18 cellular contexts compared by ENCODE assay signal in the genomic region with DNA sequence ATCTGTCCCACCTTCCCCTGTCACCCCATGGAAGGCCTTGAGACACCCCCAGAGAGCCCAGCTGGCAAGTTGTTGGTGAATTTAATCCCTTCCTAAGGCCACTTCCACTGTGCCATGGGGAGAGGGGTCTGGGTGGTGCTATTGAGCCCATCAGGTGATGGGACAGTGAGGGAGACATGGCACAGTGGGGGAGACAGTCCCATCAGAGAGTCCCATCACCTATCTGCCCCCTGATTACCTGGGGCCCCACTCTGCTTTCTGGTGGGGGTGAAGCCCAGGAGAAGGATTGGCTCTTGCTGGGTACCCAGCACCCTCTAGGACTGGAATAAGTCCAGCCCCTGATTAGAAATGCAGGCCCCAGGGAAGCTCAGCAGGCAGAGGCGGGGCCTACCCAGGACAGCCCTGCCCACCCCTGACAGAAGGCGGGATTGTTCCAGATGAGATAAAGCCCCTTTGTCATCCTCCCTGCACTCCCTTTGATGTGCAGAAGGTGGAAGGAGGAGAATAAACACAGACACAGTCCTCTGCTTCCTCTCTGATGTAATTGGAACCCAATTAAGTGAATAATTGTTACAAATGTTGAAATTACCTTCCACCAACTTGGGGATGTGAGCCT. TPM values are rescaled to one million over a fixed set of nuclear protein-coding genes. Genes with fewer than 3 reads are reported as not detected.
DNase-seq lines count a peak whose midpoint lies in the region; ATAC-seq, FAIRE-seq and TF ChIP-seq lines count a peak whose summit lies in the region.
"Had no signal": no experiment of that assay in that cellular context is flagged by ENCODE, and none has a peak within 500 bp of the region (broad histone marks: within the 10 kb centered on the region; RNA-seq: fewer than 3 reads in every experiment).

No MANE protein-coding gene starts in this region.

- no peak overlapping the region for H4K5ac ChIP-seq in H1 (ENCODE audit: insufficient read length, low read depth, low read length)

- no peak overlapping the region for H3K4me3 ChIP-seq in Jurkat, Clone E6-1 (ENCODE audit: low read length)
- no peak overlapping the region for H3K4me3 ChIP-seq in H1 (ENCODE audit: extremely low read depth in 1 of 4, insufficient read depth in 2 of 4, low read depth in 3 of 4, low read length in 4 of 4)
- H3K4me3 ChIP-seq: MG63, skin epidermis, suprapubic skin had no signal

- no peaks in the 10 kb centered on the region for H4K20me1 ChIP-seq in H1 (replicated peaks in 1 of 2; ENCODE audit: control insufficient read depth in 1 of 2, insufficient read depth in 2 of 2, low read length in 2 of 2)

- H2BK12ac ChIP-seq in H1 (ENCODE audit: low read depth, low read length), result no peak overlapping the region

- TF ChIP-seq EP300 in H1 (IDR thresholded peaks at IDR 0.05; ENCODE audit: borderline replicate concordance in 1 of 2, low read depth in 2 of 2, low read length in 2 of 2), result no peak

- no peak overlapping the region for H2BK120ac ChIP-seq in H1 (replicated peaks; ENCODE audit: low read depth, low read length)

- no peak overlapping the region for H2AK5ac ChIP-seq in H1 (ENCODE audit: low read depth, low read length)

- peak overlapping the region; percentile 16 to 47; a peak in 2 of 4 replicates for H3K4me2 ChIP-seq in H1 (ENCODE audit: insufficient read depth in 1 of 2, low read depth in 2 of 2, low read length in 2 of 2)

- DNase-seq in Jurkat, Clone E6-1 (ENCODE audit: low read depth, low spot score), result peak; percentile 42
- DNase-seq in NCI-H526 (lab: John Stamatoyannopoulos, UW) (peak; percentile 28 to 74), H1 (ENCODE audit: low read depth in 1 of 2, low spot score in 2 of 2) (peak in 1 of 2 experiments; percentile 53), nucleus accumbens (lab: John Stamatoyannopoulos, UW) (peak in 47 of 56 donors; percentile 8 to 86 (median 60)), NOMO-1 treated with dmso at 0.1 percent for 144 hours (lab: John Stamatoyannopoulos, UW; ENCODE audit: unreplicated experiment) (no peak), activated gamma-delta T cell treated with Interleukin-2 at 50 U/mL for 16 hours (no peak)
- DNase-seq: activated CD4-positive, CD25-positive, alpha-beta regulatory T cell treated with anti-CD3 and anti-CD28 coated beads, Interleukin-2, amount 50 U/mL, for 72 hours; activated T-cell treated with anti-CD3 and anti-CD28 coated beads, Interleukin-2, amount 50 U/mL, for 72 hours; aorta; foreskin keratinocyte; MG63; naive thymus-derived CD4-positive, alpha-beta T cell had no signal

- no peak overlapping the region for H3K56ac ChIP-seq in H1 (replicated peaks; ENCODE audit: insufficient read length, low read depth, low read length)

- ATAC-seq in GM18867 (IDR thresholded peaks at IDR 0.05; ENCODE audit: unreplicated experiment), result no peak
- ATAC-seq in GM19397 (IDR thresholded peaks at IDR 0.05; ENCODE audit: unreplicated experiment), result no peak
- ATAC-seq: activated T-cell treated with anti-CD3 and anti-CD28 coated beads, Interleukin-2, amount 50 U/mL, for 72 hours; foreskin keratinocyte; naive thymus-derived CD4-positive, alpha-beta T cell had no signal

- no peak overlapping the region for H3K4ac ChIP-seq in H1 (replicated peaks; ENCODE audit: insufficient read length, low read depth, low read length)

- H3K9me3 ChIP-seq in H1 (ENCODE audit: insufficient read depth in 2 of 2, low read depth in 1 of 2, low read length in 1 of 2), result no peaks in the 10 kb centered on the region
- H3K9me3 ChIP-seq: MG63, suprapubic skin had no signal

- H3K79me2 ChIP-seq in H1 (ENCODE audit: control insufficient read depth in 1 of 2, insufficient read depth in 2 of 2, low read length in 2 of 2), result no peaks in the 10 kb centered on the region

- peaks cover 0 to 5% (median under 1%) of the 10 kb centered on the region in 4 experiments; a peak in 3 of 7 replicates for H3K27me3 ChIP-seq in H1 (replicated peaks in 1 of 4; ENCODE audit: control insufficient read depth in 3 of 4, extremely low read depth in 1 of 4, insufficient read depth in 3 of 4, low read length in 3 of 4)
- H3K27me3 ChIP-seq: foreskin keratinocyte had no signal

- no peak overlapping the region for H3K23ac ChIP-seq in H1 (ENCODE audit: insufficient read length)

- no peak overlapping the region for H4K91ac ChIP-seq in H1 (replicated peaks; ENCODE audit: insufficient read length, low read length)

- no peak overlapping the region for H2BK15ac ChIP-seq in H1 (ENCODE audit: low read length)

- H3K27ac ChIP-seq in H1 (ENCODE audit: low read depth, low read length), result no peak overlapping the region
- H3K27ac ChIP-seq: foreskin keratinocyte, skin epidermis, suprapubic skin had no signal

- H2BK20ac ChIP-seq in H1 (ENCODE audit: low read length), result no peak overlapping the region

- no peaks in the 10 kb centered on the region for H3K79me1 ChIP-seq in H1 (ENCODE audit: low read depth, low read length)

- no peaks in the 10 kb centered on the region for H3K36me3 ChIP-seq in H1 (ENCODE audit: control insufficient read depth in 2 of 4, insufficient read depth in 4 of 4, low read length in 3 of 4)
- H3K36me3 ChIP-seq: MG63, suprapubic skin had no signal

- no peak overlapping the region for H2BK5ac ChIP-seq in H1 (ENCODE audit: low read depth, low read length)

- H4K8ac ChIP-seq in H1 (ENCODE audit: extremely low read depth, insufficient read depth, low read length), result no peak overlapping the region; the same call in 1 of the 2 replicates

- TF ChIP-seq CTCF in H1 (IDR thresholded peaks at IDR 0.05; ENCODE audit: control extremely low read depth in 1 of 3, insufficient read depth in 1 of 3, low read depth in 1 of 3, low read length in 3 of 3), result no peak

- no peak overlapping the region for H3K9ac ChIP-seq in H1 (replicated peaks in 1 of 4; ENCODE audit: extremely low read depth in 1 of 4, low read depth in 3 of 4, low read length in 3 of 4)

- H3K4me1 ChIP-seq in H1 (replicated peaks in 1 of 4; ENCODE audit: control insufficient read depth in 3 of 4, insufficient read depth in 4 of 4, low read length in 3 of 4), result peaks cover 2 to 8% (median 6%) of the 10 kb centered on the region in 4 experiments
- H3K4me1 ChIP-seq: foreskin keratinocyte, suprapubic skin had no signal

- no peaks in the 10 kb centered on the region for H3K23me2 ChIP-seq in H1 (ENCODE audit: low read depth, low read length)

- WGBS in H1 (ENCODE audit: extremely low coverage in 1 of 2, insufficient coverage in 1 of 2, insufficient read length in 1 of 2, insufficient replicate concordance in 2 of 2, low coverage in 1 of 2, low lambda C conversion rate in 2 of 2, missing lambda C conversion rate in 1 of 2), 2 experiments, result 45% methylated on average over 2 of the region's 2 CpGs; no CpG with 5 or more reads in 1 of the 2 experiments

- POLR2A ChIA-PET in H1 (lab: Charles Lee; ENCODE audit: partially characterized antibody), result no interaction called here

- 0 out of 2 replicates have a peak overlapping the region, but pooled peaks have one; percentile 16 for H3K18ac ChIP-seq in H1 (ENCODE audit: extremely low read depth, low read length)

- TF ChIP-seq RAD21 in H1 (IDR thresholded peaks at IDR 0.05 in 1 of 2, conservative IDR thresholded peaks at IDR 0.05 in 1 of 2; ENCODE audit: low read depth in 2 of 2, low read length in 2 of 2), result no peak

- no peak for TF ChIP-seq POLR2A in H1 (IDR thresholded peaks at IDR 0.05; ENCODE audit: control extremely low read depth in 1 of 2, low read depth in 2 of 2, low read length in 2 of 2)

- CTCF ChIA-PET in H1 (lab: Charles Lee; ENCODE audit: partially characterized antibody), result interaction anchor here (0.6 to 1.3 kb wide), 5 partner anchors 10 to 56 kb away, joined by 3 to 4 read pairs (median 3); no protein-coding TSS in a partner anchor

- H2AFZ ChIP-seq in H1 (ENCODE audit: low read length), result no peak overlapping the region

- no peak overlapping the region for H3K14ac ChIP-seq in H1 (ENCODE audit: insufficient read length)

- FAIRE-seq in H1 (lab: Jason Lieb, UNC), result peak; percentile 42
- FAIRE-seq: G401.6 had no signal

TF ChIP-seq in H1, 55 proteins besides CTCF, POLR2A, EP300 and RAD21 (continues in another document):
- no peak for TF ChIP-seq RXRA (IDR thresholded peaks at IDR 0.05; ENCODE audit: insufficient read depth, low read depth, low read length)
- TF ChIP-seq JUN (IDR thresholded peaks at IDR 0.05; ENCODE audit: low read depth, low read length), result no peak
- TF ChIP-seq SRF (IDR thresholded peaks at IDR 0.05; ENCODE audit: low read depth, low read length), result no peak
- no peak for TF ChIP-seq RNF2 (IDR thresholded peaks at IDR 0.05; ENCODE audit: borderline replicate concordance, low read depth, low read length, missing control alignments, poor library complexity, severe bottlenecking)
- TF ChIP-seq KDM4A (IDR thresholded peaks at IDR 0.05; ENCODE audit: low read depth, low read length, severe bottlenecking), result no peak
- no peak for TF ChIP-seq PHF8 (conservative IDR thresholded peaks at IDR 0.05; ENCODE audit: low read depth, low read length)
- TF ChIP-seq SIN3A (conservative IDR thresholded peaks at IDR 0.05 in 1 of 2, IDR thresholded peaks at IDR 0.05 in 1 of 2; ENCODE audit: low read depth in 1 of 2, low read length in 2 of 2), result no peak
- no peak for TF ChIP-seq SAP30 (IDR thresholded peaks at IDR 0.05; ENCODE audit: insufficient read depth, insufficient replicate concordance, low read length)
- no peak for TF ChIP-seq KDM5A (IDR thresholded peaks at IDR 0.05; ENCODE audit: low read length)
- no peak for TF ChIP-seq TBP (IDR thresholded peaks at IDR 0.05; ENCODE audit: low read depth, low read length)
- no peak for TF ChIP-seq NANOG (IDR thresholded peaks at IDR 0.05; ENCODE audit: insufficient read depth, low read depth, low read length, poor library complexity, severe bottlenecking)
- TF ChIP-seq POLR2AphosphoS5 (IDR thresholded peaks at IDR 0.05; ENCODE audit: low read depth, low read length), result no peak

RNA-seq across cellular contexts. Expression of a gene that starts 18.9 kb away (rescaled TPM):
- 0.45 TPM for polyA plus RNA-seq in Jurkat, Clone E6-1 (2012; ENCODE audit: insufficient read depth, insufficient read length)
- 0.31 and 0.45 TPM in 2 replicates for total RNA-seq in H1 (2021; fragmentation: NEBNext Ultra II Directional; extraction: Animal tissue kit (Norgen Biotek cat#: 25700))
- polyA plus RNA-seq in H1 (2011; rRNA removed), result 0.60 and 0.67 TPM in 2 replicates
- polyA plus RNA-seq in H1 (2011; cell fraction: cytosol; rRNA removed), result 0.35 TPM
- 2.6 TPM for polyA plus RNA-seq in H1 (2011; cell fraction: nucleus; rRNA removed)
- polyA plus RNA-seq in H1 (2012, experiment 1 of 2), result 0.18 to 0.65 TPM (median 0.55 TPM) in 4 replicates
- 0.26 TPM for polyA plus RNA-seq in H1 (2012, experiment 2 of 2)
- polyA plus RNA-seq in H1 (2013, experiment 1 of 2), result 0.32 TPM
- 0.17 TPM for polyA plus RNA-seq in H1 (2013, experiment 2 of 2)
- 0.24 and 0.69 TPM in 2 replicates for polyA minus RNA-seq in H1 (2011; rRNA and poly(A)+ RNA removed)
- polyA minus RNA-seq in H1 (2011; cell fraction: cytosol; rRNA and poly(A)+ RNA removed), result 0.22 TPM
- 0.40 TPM for polyA minus RNA-seq in H1 (2011; cell fraction: nucleus; rRNA and poly(A)+ RNA removed)
- total RNA-seq: activated T-cell treated with anti-CD3 and anti-CD28 coated beads, Interleukin-2, amount 50 U/mL, for 72 hours; foreskin keratinocyte had no signal
- polyA plus RNA-seq: CD14-positive monocyte, foreskin keratinocyte had no signal

Comparison
In these comparisons a context has a peak if more than half of its experiments do, and no peak if none do; other contexts are left out.
1. DNase-seq: peak in Jurkat, Clone E6-1 (single experiment), NCI-H526 (2 of 2) and nucleus accumbens (47 of 56); none in NOMO-1 treated with dmso at 0.1 percent for 144 hours (single experiment) and activated gamma-delta T cell treated with Interleukin-2 at 50 U/mL for 16 hours (single experiment).